In genomic region chr1:19351858-19352257, GRCh38 we compare ENCODE assay signal across 2 cellular contexts.
A peak's percentile ranks its signal among the peaks of the same experiment; 100 is the strongest.
TF ChIP-seq lines count a peak whose summit lies in the region.

No MANE protein-coding gene starts in this region.

TF ChIP-seq in Ishikawa, 13 proteins besides CTCF, POLR2A, EP300 and RAD21:
- peak; percentile 44; the same call in 1 of the 2 replicates for TF ChIP-seq NFIC (IDR thresholded peaks at IDR 0.05)
- peak; percentile 65 for TF ChIP-seq TCF12 (IDR thresholded peaks at IDR 0.05; ENCODE audit: low read depth)
- TF ChIP-seq, protein P1, sequence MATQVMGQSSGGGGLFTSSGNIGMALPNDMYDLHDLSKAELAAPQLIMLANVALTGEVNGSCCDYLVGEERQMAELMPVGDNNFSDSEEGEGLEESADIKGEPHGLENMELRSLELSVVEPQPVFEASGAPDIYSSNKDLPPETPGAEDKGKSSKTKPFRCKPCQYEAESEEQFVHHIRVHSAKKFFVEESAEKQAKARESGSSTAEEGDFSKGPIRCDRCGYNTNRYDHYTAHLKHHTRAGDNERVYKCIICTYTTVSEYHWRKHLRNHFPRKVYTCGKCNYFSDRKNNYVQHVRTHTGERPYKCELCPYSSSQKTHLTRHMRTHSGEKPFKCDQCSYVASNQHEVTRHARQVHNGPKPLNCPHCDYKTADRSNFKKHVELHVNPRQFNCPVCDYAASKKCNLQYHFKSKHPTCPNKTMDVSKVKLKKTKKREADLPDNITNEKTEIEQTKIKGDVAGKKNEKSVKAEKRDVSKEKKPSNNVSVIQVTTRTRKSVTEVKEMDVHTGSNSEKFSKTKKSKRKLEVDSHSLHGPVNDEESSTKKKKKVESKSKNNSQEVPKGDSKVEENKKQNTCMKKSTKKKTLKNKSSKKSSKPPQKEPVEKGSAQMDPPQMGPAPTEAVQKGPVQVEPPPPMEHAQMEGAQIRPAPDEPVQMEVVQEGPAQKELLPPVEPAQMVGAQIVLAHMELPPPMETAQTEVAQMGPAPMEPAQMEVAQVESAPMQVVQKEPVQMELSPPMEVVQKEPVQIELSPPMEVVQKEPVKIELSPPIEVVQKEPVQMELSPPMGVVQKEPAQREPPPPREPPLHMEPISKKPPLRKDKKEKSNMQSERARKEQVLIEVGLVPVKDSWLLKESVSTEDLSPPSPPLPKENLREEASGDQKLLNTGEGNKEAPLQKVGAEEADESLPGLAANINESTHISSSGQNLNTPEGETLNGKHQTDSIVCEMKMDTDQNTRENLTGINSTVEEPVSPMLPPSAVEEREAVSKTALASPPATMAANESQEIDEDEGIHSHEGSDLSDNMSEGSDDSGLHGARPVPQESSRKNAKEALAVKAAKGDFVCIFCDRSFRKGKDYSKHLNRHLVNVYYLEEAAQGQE (IDR thresholded peaks at IDR 0.05; ENCODE audit: low read depth), result no peak
- no peak for TF ChIP-seq FOXM1 (IDR thresholded peaks at IDR 0.05; ENCODE audit: borderline replicate concordance, low read depth)

TF ChIP-seq in HepG2, 621 proteins besides CTCF, POLR2A, EP300 and RAD21:
- TF ChIP-seq AGO2 (optimal IDR thresholded peaks at IDR 0.05; ENCODE audit: low read depth, low read length), result peak; percentile 37
- TF ChIP-seq, protein P2, sequence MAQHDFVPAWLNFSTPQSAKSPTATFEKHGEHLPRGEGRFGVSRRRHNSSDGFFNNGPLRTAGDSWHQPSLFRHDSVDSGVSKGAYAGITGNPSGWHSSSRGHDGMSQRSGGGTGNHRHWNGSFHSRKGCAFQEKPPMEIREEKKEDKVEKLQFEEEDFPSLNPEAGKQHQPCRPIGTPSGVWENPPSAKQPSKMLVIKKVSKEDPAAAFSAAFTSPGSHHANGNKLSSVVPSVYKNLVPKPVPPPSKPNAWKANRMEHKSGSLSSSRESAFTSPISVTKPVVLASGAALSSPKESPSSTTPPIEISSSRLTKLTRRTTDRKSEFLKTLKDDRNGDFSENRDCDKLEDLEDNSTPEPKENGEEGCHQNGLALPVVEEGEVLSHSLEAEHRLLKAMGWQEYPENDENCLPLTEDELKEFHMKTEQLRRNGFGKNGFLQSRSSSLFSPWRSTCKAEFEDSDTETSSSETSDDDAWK (CRISPR knock-in tag; IDR thresholded peaks at IDR 0.05), result no peak
TF ChIP-seq in HepG2: peak in this region for 1.
